ENCODE assay signal across 34 cellular contexts in genomic region chr3:18058666-18059065, GRCh38.
"Had no signal": no experiment of that assay in that cellular context is flagged by ENCODE, and none has a peak within 500 bp of the region (broad histone marks: within the 10 kb centered on the region; RNA-seq: fewer than 3 reads in every experiment).

No MANE protein-coding gene starts in this region.

- H3K4me3 Mint-ChIP-seq: activated B cell treated with CpG ODN at 0.5 μM for 24 hours; activated CD8-positive, alpha-beta memory T cell treated with anti-CD3 and anti-CD28 coated beads, Interleukin-2, amount 10 ng/mL, durations not matched to agents 7 days and 5 days; activated CD8-positive, alpha-beta T cell treated with anti-CD3 and anti-CD28 coated beads for 36 hours; activated naive CD4-positive, alpha-beta T cell treated with anti-CD3 and anti-CD28 coated beads for 36 hours; activated naive CD4-positive, alpha-beta T cell treated with anti-CD3 and anti-CD28 coated beads, Interleukin-2, amount 50 U/mL, for 24 hours; activated naive CD8-positive, alpha-beta T cell treated with anti-CD3 and anti-CD28 coated beads for 36 hours; activated naive CD8-positive, alpha-beta T cell treated with anti-CD3 and anti-CD28 coated beads, Interleukin-2, amount 50 U/mL, for 24 hours; activated T-helper 1 cell treated with anti-CD3 and anti-CD28 coated beads, Interleukin-12 subunit alpha, Interleukin-12 subunit beta, Interleukin-2, Interleukin-4 antibody, amounts not matched to agents 30 ng/mL and 10 ng/mL and 1 ng/mL, durations not matched to agents 14 hours and 24 hours and 36 hours; effector memory CD8-positive, alpha-beta T cell had no signal

- H3K27me3 ChIP-seq: adrenal gland, body of pancreas, esophagus muscularis mucosa, foreskin keratinocyte, gastrocnemius medialis, heart left ventricle had no signal

- FAIRE-seq: colon had no signal

- H3K27ac ChIP-seq: adrenal gland, body of pancreas, esophagus muscularis mucosa, foreskin keratinocyte, gastrocnemius medialis, heart left ventricle had no signal

- H3K9me3 Mint-ChIP-seq: effector memory CD8-positive, alpha-beta T cell had no signal

- H3K4me1 Mint-ChIP-seq: activated B cell treated with CpG ODN at 0.5 μM for 24 hours; activated CD8-positive, alpha-beta memory T cell treated with anti-CD3 and anti-CD28 coated beads, Interleukin-2, amount 10 ng/mL, durations not matched to agents 7 days and 5 days; activated naive CD4-positive, alpha-beta T cell treated with anti-CD3 and anti-CD28 coated beads, Interleukin-2, amount 50 U/mL, for 24 hours; activated naive CD8-positive, alpha-beta T cell treated with anti-CD3 and anti-CD28 coated beads for 36 hours had no signal

- H3K4me3 ChIP-seq: adrenal gland, body of pancreas, esophagus muscularis mucosa, gastrocnemius medialis, heart left ventricle had no signal

- ATAC-seq: activated CD4-positive, CD25-positive, alpha-beta regulatory T cell treated with anti-CD3 and anti-CD28 coated beads, Interleukin-2, amount 50 U/mL, for 24 hours; activated CD8-positive, alpha-beta memory T cell treated with anti-CD3 and anti-CD28 coated beads, Interleukin-2, amount 10 ng/mL, durations not matched to agents 7 days and 5 days; activated CD8-positive, alpha-beta T cell treated with anti-CD3 and anti-CD28 coated beads for 36 hours; activated naive CD8-positive, alpha-beta T cell treated with anti-CD3 and anti-CD28 coated beads, Interleukin-2, amount 50 U/mL, for 24 hours; body of pancreas; effector memory CD8-positive, alpha-beta T cell; foreskin keratinocyte; gastrocnemius medialis; heart left ventricle had no signal

- H3K36me3 ChIP-seq: adrenal gland, esophagus muscularis mucosa, gastrocnemius medialis, heart left ventricle had no signal

- DNase-seq: activated B cell treated with CpG ODN at 0.5 μM for 24 hours; activated CD4-positive, alpha-beta T cell treated with anti-CD3 and anti-CD28 coated beads for 48 hours; activated CD4-positive, alpha-beta T cell treated with anti-CD3 and anti-CD28 coated beads, Interleukin-2, amount 50 U/mL, for 1 hour; activated CD4-positive, alpha-beta T cell treated with anti-CD3 and anti-CD28 coated beads, Interleukin-2, amount 50 U/mL, for 48 hours; activated CD8-positive, alpha-beta memory T cell treated with anti-CD3 and anti-CD28 coated beads, Interleukin-2, amount 10 ng/mL, durations not matched to agents 7 days and 5 days; activated CD8-positive, alpha-beta memory T cell treated with anti-CD3 and anti-CD28 coated beads, Interleukin-2, amount 50 U/mL, for 4 hours; activated CD8-positive, alpha-beta T cell treated with anti-CD3 and anti-CD28 coated beads for 36 hours; activated effector memory CD4-positive, alpha-beta T cell treated with anti-CD3 and anti-CD28 coated beads, Interleukin-2, amount 50 U/mL, for 16 hours; activated naive CD4-positive, alpha-beta T cell treated with anti-CD3 and anti-CD28 coated beads for 36 hours; activated naive CD8-positive, alpha-beta T cell treated with anti-CD3 and anti-CD28 coated beads for 36 hours; activated naive CD8-positive, alpha-beta T cell treated with anti-CD3 and anti-CD28 coated beads, Interleukin-2, amount 50 U/mL, for 24 hours; activated T-cell treated with anti-CD3 and anti-CD28 coated beads, Interleukin-2, amount 50 U/mL, for 1 hour; activated T-cell treated with anti-CD3 and anti-CD28 coated beads, Interleukin-2, amount 50 U/mL, for 48 hours; adrenal gland; amygdala; aorta; caudate nucleus; cortex of kidney; dermis blood vessel endothelial cell; effector CD4-positive, alpha-beta T cell; effector memory CD8-positive, alpha-beta T cell; erythroblast; foreskin keratinocyte; gastrocnemius medialis; glutamatergic neuron; heart left ventricle; T-helper 2 cell had no signal

- H3K27ac Mint-ChIP-seq: activated B cell treated with CpG ODN at 0.5 μM for 24 hours; activated CD8-positive, alpha-beta memory T cell treated with anti-CD3 and anti-CD28 coated beads, Interleukin-2, amount 10 ng/mL, durations not matched to agents 7 days and 5 days; activated CD8-positive, alpha-beta T cell treated with anti-CD3 and anti-CD28 coated beads for 36 hours; activated naive CD4-positive, alpha-beta T cell treated with anti-CD3 and anti-CD28 coated beads for 36 hours; activated naive CD4-positive, alpha-beta T cell treated with anti-CD3 and anti-CD28 coated beads, Interleukin-2, amount 50 U/mL, for 24 hours; activated naive CD8-positive, alpha-beta T cell treated with anti-CD3 and anti-CD28 coated beads for 36 hours; activated naive CD8-positive, alpha-beta T cell treated with anti-CD3 and anti-CD28 coated beads, Interleukin-2, amount 50 U/mL, for 24 hours; activated T-helper 1 cell treated with anti-CD3 and anti-CD28 coated beads, Interleukin-12 subunit alpha, Interleukin-12 subunit beta, Interleukin-2, Interleukin-4 antibody, amounts not matched to agents 30 ng/mL and 10 ng/mL and 1 ng/mL, durations not matched to agents 14 hours and 24 hours and 36 hours; activated T-helper 2 cell treated with anti-CD3 and anti-CD28 coated beads, Interferon-gamma antibody, Interleukin-2, Interleukin-4, amounts not matched to agents 10 μg/mL and 5 μg/mL and 100 μg/mL, durations not matched to agents 14 hours and 24 hours and 36 hours; effector memory CD8-positive, alpha-beta T cell had no signal

- H3K27me3 Mint-ChIP-seq: activated CD8-positive, alpha-beta T cell treated with anti-CD3 and anti-CD28 coated beads for 36 hours; activated naive CD8-positive, alpha-beta T cell treated with anti-CD3 and anti-CD28 coated beads for 36 hours had no signal

- H3K36me3 Mint-ChIP-seq: activated CD8-positive, alpha-beta memory T cell treated with anti-CD3 and anti-CD28 coated beads, Interleukin-2, amount 10 ng/mL, durations not matched to agents 7 days and 5 days had no signal

- H3K4me1 ChIP-seq: adrenal gland, esophagus muscularis mucosa, foreskin keratinocyte, gastrocnemius medialis had no signal

- H3K9me3 ChIP-seq: adrenal gland, body of pancreas, gastrocnemius medialis had no signal
